21 cellular contexts compared by ENCODE assay signal in the genomic region with DNA sequence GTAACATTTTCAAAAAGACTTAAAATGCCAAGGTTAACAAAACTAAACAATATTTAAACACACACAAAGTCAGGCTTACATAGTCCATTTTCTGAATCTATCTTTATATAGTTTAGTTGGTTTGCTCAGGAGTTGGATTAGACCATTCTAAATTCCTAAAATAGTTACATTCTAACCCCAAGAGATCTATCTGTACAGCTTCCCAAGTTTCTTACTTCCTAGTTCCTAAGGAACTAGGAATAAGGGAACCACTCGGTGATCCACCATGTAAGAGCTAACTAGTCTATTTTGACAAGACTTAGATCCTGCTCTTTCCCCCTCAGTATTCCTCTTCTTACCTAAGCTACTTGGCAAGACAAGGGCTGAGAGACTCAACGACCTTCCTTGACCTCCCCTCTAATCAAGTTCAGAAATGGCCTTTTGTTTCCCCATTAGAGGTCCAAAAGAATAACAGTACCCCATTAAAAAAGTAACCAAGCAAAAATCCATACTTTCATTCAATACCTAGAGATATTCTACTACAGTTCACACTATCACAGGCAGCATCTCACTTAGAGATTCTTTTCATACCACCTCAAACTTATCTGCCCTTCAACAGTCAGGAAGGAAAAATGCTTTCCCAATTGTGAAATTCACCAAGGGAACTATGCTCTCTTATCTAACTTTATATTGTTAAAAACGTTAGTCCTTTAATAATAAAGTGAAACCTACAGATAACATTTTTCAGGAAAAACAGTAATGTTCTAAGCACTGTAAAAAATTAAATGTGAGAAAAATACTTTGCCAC.
DNase-seq lines count a peak whose midpoint lies in the region; ATAC-seq and TF ChIP-seq lines count a peak whose summit lies in the region.
"Had no signal": no experiment of that assay in that cellular context is flagged by ENCODE, and none has a peak within 500 bp of the region (broad histone marks: within the 10 kb centered on the region; RNA-seq: fewer than 3 reads in every experiment).

No MANE protein-coding gene starts in this region.

- H3K4ac ChIP-seq in IMR-90 (ENCODE audit: low read depth, low read length) = peak overlapping the region; percentile 43; the same call in 1 of the 2 replicates

- H3K4me2 ChIP-seq in IMR-90 (ENCODE audit: low read depth, low read length) (peak overlapping the region; percentile 72; the same call in 1 of the 2 replicates), osteoblast (ENCODE audit: insufficient read depth, low read length) (peak overlapping the region; percentile 27)

- no TSS peak for BruUV-seq in IMR-90 (replicated peaks; lab: Mats Ljungman, UMichigan)

- peaks cover 8% of the 10 kb centered on the region for H3K9me1 ChIP-seq in IMR-90 (ENCODE audit: insufficient read depth, low read length)

- H4K8ac ChIP-seq in IMR-90 (ENCODE audit: low read depth in 2 of 2, low read length in 2 of 2) = peak overlapping the region; percentile 23 to 90; a peak in 3 of 4 replicates

- H3K9me3 ChIP-seq in IMR-90 (ENCODE audit: control insufficient read depth, insufficient read depth, low read length) (no peaks in the 10 kb centered on the region), osteoblast (ENCODE audit: low read depth, low read length) (no peaks in the 10 kb centered on the region), spleen (no peaks in the 10 kb centered on the region), adrenal gland (replicated peaks in 1 of 3) (no peaks in the 10 kb centered on the region)
- H3K9me3 ChIP-seq: gastrocnemius medialis had no signal

- H3K4me3 ChIP-seq in IMR-90 (ENCODE audit: insufficient read depth, low read depth, low read length) (no peak overlapping the region), osteoblast (ENCODE audit: insufficient read depth, low read length) (no peak overlapping the region), spleen (no peak overlapping the region), adrenal gland (no peak overlapping the region)
- H3K4me3 ChIP-seq: dorsolateral prefrontal cortex, gastrocnemius medialis had no signal

- in situ Hi-C loops in IMR-90 (cut with MboI; ENCODE audit: low sequenced_read_pairs) = loop anchor here (25.0 kb wide), 1 partner anchor 364 kb away; no protein-coding TSS in a partner anchor

- TF ChIP-seq POLR2A in IMR-90 (IDR thresholded peaks at IDR 0.05; ENCODE audit: low read depth, low read length) (no peak), spleen (IDR thresholded peaks at IDR 0.05) (no peak), adrenal gland (IDR thresholded peaks at IDR 0.05) (no peak)

- TF ChIP-seq RAD21 in IMR-90 (IDR thresholded peaks at IDR 0.05; ENCODE audit: low read length) = no peak

- H3K36me3 ChIP-seq in IMR-90 (ENCODE audit: control insufficient read depth, insufficient read depth, low read length) (no peaks in the 10 kb centered on the region), osteoblast (ENCODE audit: insufficient read depth, low read length) (no peaks in the 10 kb centered on the region), spleen (no peaks in the 10 kb centered on the region), adrenal gland (replicated peaks in 1 of 2) (no peaks in the 10 kb centered on the region)
- H3K36me3 ChIP-seq: gastrocnemius medialis had no signal

- H2BK20ac ChIP-seq in IMR-90 (ENCODE audit: low read depth, low read length) = peak overlapping the region; percentile 88; the same call in 1 of the 2 replicates

- no peak overlapping the region for H3K9ac ChIP-seq in IMR-90 (ENCODE audit: low read depth, low read length)

- 0 out of 2 replicates have a peak overlapping the region, but pooled peaks have one; percentile 66 for H3K14ac ChIP-seq in IMR-90 (replicated peaks; ENCODE audit: low read depth, low read length)

- H2BK15ac ChIP-seq in IMR-90 (ENCODE audit: low read depth, low read length) = peak overlapping the region; percentile 80

- peaks cover 10% of the 10 kb centered on the region; the same call in 1 of the 2 replicates for H4K20me1 ChIP-seq in IMR-90 (ENCODE audit: insufficient read depth, low read length)
- peaks cover 3% of the 10 kb centered on the region for H4K20me1 ChIP-seq in osteoblast (ENCODE audit: insufficient read depth, low read length)

- no peak overlapping the region for H3K56ac ChIP-seq in IMR-90 (ENCODE audit: extremely low read depth, insufficient read depth, low read length)

- H2AK9ac ChIP-seq in IMR-90 (replicated peaks; ENCODE audit: low read depth, low read length, poor library complexity) = no peak overlapping the region

- H3K4me1 ChIP-seq in IMR-90 (ENCODE audit: control insufficient read depth, insufficient read depth, low read length) (peaks cover 14% of the 10 kb centered on the region), osteoblast (ENCODE audit: insufficient read depth, low read length) (peaks cover 33% of the 10 kb centered on the region), spleen (peaks cover 0 to 10% (median 0%) of the 10 kb centered on the region in 6 donors), adrenal gland (replicated peaks in 1 of 2) (peaks cover 0 to 10% of the 10 kb centered on the region in 2 donors)

- intact Hi-C loops in IMR-90 (cut with micrococcal nuclease) (no loop called here), spleen (cut with DNase I; ENCODE audit: low total_unique reads) (no loop called here), adrenal gland (cut with DNase I) (no loop called here)

- peak overlapping the region; percentile 92 for H2AK5ac ChIP-seq in IMR-90 (ENCODE audit: low read depth, low read length)

- peak overlapping the region; percentile 82; the same call in 1 of the 2 replicates for H2BK120ac ChIP-seq in IMR-90 (ENCODE audit: low read depth, low read length)

- H3K18ac ChIP-seq in IMR-90 (ENCODE audit: low read depth, low read length) = peak overlapping the region; percentile 88

- TF ChIP-seq CTCF in IMR-90 (conservative IDR thresholded peaks at IDR 0.05; ENCODE audit: low read depth, low read length) = no peak
- no peak for TF ChIP-seq CTCF in osteoblast (IDR thresholded peaks at IDR 0.05; ENCODE audit: extremely low read depth, low read depth, low read length)
- no peak for TF ChIP-seq CTCF in spleen (IDR thresholded peaks at IDR 0.05 in 8 of 11, conservative IDR thresholded peaks at IDR 0.05 in 3 of 11)
- TF ChIP-seq CTCF in adrenal gland (IDR thresholded peaks at IDR 0.05) = no peak

- POLR2A ChIA-PET in IMR-90 (lab: Charles Lee; ENCODE audit: unreplicated experiment) = no interaction called here

- peak overlapping the region; percentile 57; the same call in 1 of the 2 replicates for H3K23ac ChIP-seq in IMR-90 (ENCODE audit: low read depth, low read length)

- ATAC-seq in IMR-90 (ENCODE audit: low read depth) (peak; percentile 30), GM21529 (IDR thresholded peaks at IDR 0.05; ENCODE audit: unreplicated experiment) (no peak)
- ATAC-seq: gastrocnemius medialis, Right ventricle myocardium inferior had no signal

- peak overlapping the region; percentile 73 for H2BK5ac ChIP-seq in IMR-90 (ENCODE audit: low read depth, low read length, poor library complexity, severe bottlenecking)

- H3K27me3 ChIP-seq in IMR-90 (ENCODE audit: control insufficient read depth, insufficient read depth, low read length) (no peaks in the 10 kb centered on the region), osteoblast (ENCODE audit: insufficient read depth, low read length) (no peaks in the 10 kb centered on the region), spleen (replicated peaks in 1 of 7) (no peaks in the 10 kb centered on the region), adrenal gland (no peaks in the 10 kb centered on the region)
- H3K27me3 ChIP-seq: dorsolateral prefrontal cortex, gastrocnemius medialis had no signal

- dilution Hi-C loops in IMR-90 (cut with HindIII; ENCODE audit: low sequenced_read_pairs, unreplicated experiment) = no loop called here

- no peak overlapping the region for H2AFZ ChIP-seq in IMR-90 (replicated peaks; ENCODE audit: low read length, poor library complexity)
- no peak overlapping the region for H2AFZ ChIP-seq in osteoblast (ENCODE audit: low read length)

- no CpG with 5 or more reads among the region's 3 CpGs for WGBS in IMR-90 (ENCODE audit: extremely low coverage in 2 of 2, insufficient read length in 1 of 2), 2 experiments
- 53 to 63% (median 55%) methylated on average over 3 of the region's 3 CpGs for WGBS in spleen, 5 donors
- WGBS in adrenal gland, 4 donors = 39 to 49% (median 39%) methylated on average over 3 of the region's 3 CpGs

- DNase-seq in AG08395 (ENCODE audit: low spot score) (peak; percentile 22), IMR-90 (peak; percentile 52), dedifferentiated amniotic fluid mesenchymal stem cell (ENCODE audit: extremely low spot score) (peak; percentile 34), osteoblast (ENCODE audit: insufficient read length, low spot score, missing footprints) (no peak), spleen (no peak), adrenal gland (no peak), activated T-cell treated with anti-CD3 and anti-CD28 coated beads for 4 hours (no peak)
- DNase-seq: activated CD4-positive, alpha-beta T cell treated with anti-CD3 and anti-CD28 coated beads, Interleukin-2, amount 50 U/mL, for 48 hours; activated CD4-positive, CD25-positive, alpha-beta regulatory T cell; activated effector memory CD4-positive, alpha-beta T cell treated with anti-CD3 and anti-CD28 coated beads, Interleukin-2, amount 50 U/mL, for 16 hours; C1 segment of cervical spinal cord; caudate nucleus; dorsolateral prefrontal cortex; gastrocnemius medialis; HCEC 1CT; NCI-H2029 treated with DMSO at 0.1 percent for 48 hours; NCI-H446; stimulated activated CD4-positive, alpha-beta T cell treated with anti-CD3 and anti-CD28 coated beads, Interleukin-4, amount 100 ng/mL, for 1 hour; stimulated activated naive CD4-positive, alpha-beta T cell treated with Interleukin-2 at 50 U/mL for 16 hours had no signal

- 0 out of 2 replicates have a peak overlapping the region, but pooled peaks have one; percentile 31 for H4K91ac ChIP-seq in IMR-90 (ENCODE audit: insufficient read depth, low read depth, low read length)

- H3K79me1 ChIP-seq in IMR-90 (ENCODE audit: low read depth in 1 of 2, low read length in 2 of 2) = peaks cover 3 to 9% of the 10 kb centered on the region in 2 experiments; a peak in 2 of 4 replicates

- H3K79me2 ChIP-seq in osteoblast (ENCODE audit: insufficient read depth, low read length) = peaks cover 7% of the 10 kb centered on the region

- H3K27ac ChIP-seq in IMR-90 (ENCODE audit: insufficient read depth, low read length) (peak overlapping the region; percentile 94; the same call in 1 of the 2 replicates), osteoblast (ENCODE audit: low read depth, low read length) (peak overlapping the region; percentile 38), spleen (peak overlapping the region in 1 of 8 donors; percentile 53), adrenal gland (no peak overlapping the region)
- H3K27ac ChIP-seq: dorsolateral prefrontal cortex, gastrocnemius medialis had no signal

- peak overlapping the region; percentile 91 for H4K5ac ChIP-seq in IMR-90 (ENCODE audit: low read depth, low read length)

- CTCF ChIA-PET in IMR-90 (lab: Yijun Ruan, JAX) = interaction anchor here (0.6 to 0.9 kb wide), 3 partner anchors 10 to 542 kb away, joined by 3 to 4 read pairs (median 3); no protein-coding TSS in a partner anchor

TF ChIP-seq in IMR-90, 13 proteins besides CTCF, POLR2A, EP300 and RAD21 (continues in another document):
- TF ChIP-seq RFX5 (IDR thresholded peaks at IDR 0.05; ENCODE audit: low read depth, low read length) = no peak
- TF ChIP-seq CEBPB (IDR thresholded peaks at IDR 0.05; ENCODE audit: low read depth, low read length) = peak; percentile 69

Comparison
In these comparisons a context has a peak if more than half of its experiments do, and no peak if none do; other contexts are left out.
1. DNase-seq: peak in AG08395 (single experiment), IMR-90 (single experiment) and dedifferentiated amniotic fluid mesenchymal stem cell (single experiment); none in osteoblast (single experiment), spleen (single experiment), adrenal gland (0 of 7) and activated T-cell treated with anti-CD3 and anti-CD28 coated beads for 4 hours (single experiment).
2. H3K27ac ChIP-seq: peak in IMR-90 (single experiment) and osteoblast (single experiment); none in adrenal gland (0 of 5).